ENCODE assay signal across 22 cellular contexts in genomic region chr11:67202045-67202444, GRCh38.
"Had no signal": no experiment of that assay in that cellular context is flagged by ENCODE, and none has a peak within 500 bp of the region (broad histone marks: within the 10 kb centered on the region; RNA-seq: fewer than 3 reads in every experiment).

No MANE protein-coding gene starts in this region.

- DNase-seq: effector memory CD4-positive, alpha-beta T cell; glutamatergic neuron; left colon; left ventricle myocardium superior; mesenchymal stem cell; midbrain; occipital lobe; retina; right lobe of liver; stimulated activated CD4-positive, alpha-beta T cell treated with anti-CD3 and anti-CD28 coated beads, Interleukin-1b, Interleukin-23, amount 100 ng/mL, for 48 hours; stimulated activated CD4-positive, alpha-beta T cell treated with anti-CD3 and anti-CD28 coated beads, Interleukin-4, amount 100 ng/mL, for 4 hours; stimulated activated naive B cell treated with anti-CD40 and anti-IgM and Interleukin-4, amounts not matched to agents 10 μg/mL and 1 μg/mL and 100 μg/mL, for 72 hours; stimulated activated naive CD8-positive, alpha-beta T cell treated with anti-CD3 and anti-CD28 coated beads, Interleukin-15, amount 100 ng/mL, for 72 hours; testis; upper lobe of right lung had no signal

- H3K27ac ChIP-seq: gastroesophageal sphincter, parathyroid adenoma, prostate gland, right lobe of liver, testis, tibial nerve, upper lobe of right lung, vagina had no signal

- H3K27me3 Mint-ChIP-seq: stimulated activated naive B cell treated with anti-CD40 and anti-IgM and Interleukin-4, amounts not matched to agents 10 μg/mL and 1 μg/mL and 100 μg/mL, for 72 hours; stimulated activated naive CD8-positive, alpha-beta T cell treated with anti-CD3 and anti-CD28 coated beads, Interleukin-15, amount 100 ng/mL, for 72 hours had no signal

- H3K4me1 Mint-ChIP-seq: nephron; stimulated activated naive B cell treated with anti-CD40 and anti-IgM and Interleukin-4, amounts not matched to agents 10 μg/mL and 1 μg/mL and 100 μg/mL, for 72 hours; stimulated activated naive CD8-positive, alpha-beta T cell treated with anti-CD3 and anti-CD28 coated beads, Interleukin-15, amount 100 ng/mL, for 72 hours had no signal

- H3K27ac Mint-ChIP-seq: nephron; stimulated activated naive B cell treated with anti-CD40 and anti-IgM and Interleukin-4, amounts not matched to agents 10 μg/mL and 1 μg/mL and 100 μg/mL, for 72 hours; stimulated activated naive CD8-positive, alpha-beta T cell treated with anti-CD3 and anti-CD28 coated beads, Interleukin-15, amount 100 ng/mL, for 72 hours had no signal

- H3K9me3 Mint-ChIP-seq: nephron; stimulated activated naive B cell treated with anti-CD40 and anti-IgM and Interleukin-4, amounts not matched to agents 10 μg/mL and 1 μg/mL and 100 μg/mL, for 72 hours; stimulated activated naive CD8-positive, alpha-beta T cell treated with anti-CD3 and anti-CD28 coated beads, Interleukin-15, amount 100 ng/mL, for 72 hours had no signal

- H3K4me3 ChIP-seq: gastroesophageal sphincter, lung, prostate gland, right lobe of liver, testis, tibial nerve, upper lobe of right lung, vagina had no signal

- H3K4me3 Mint-ChIP-seq: nephron; stimulated activated naive B cell treated with anti-CD40 and anti-IgM and Interleukin-4, amounts not matched to agents 10 μg/mL and 1 μg/mL and 100 μg/mL, for 72 hours; stimulated activated naive CD8-positive, alpha-beta T cell treated with anti-CD3 and anti-CD28 coated beads, Interleukin-15, amount 100 ng/mL, for 72 hours had no signal
